ENCODE assay signal across 11 cellular contexts in the genomic region with DNA sequence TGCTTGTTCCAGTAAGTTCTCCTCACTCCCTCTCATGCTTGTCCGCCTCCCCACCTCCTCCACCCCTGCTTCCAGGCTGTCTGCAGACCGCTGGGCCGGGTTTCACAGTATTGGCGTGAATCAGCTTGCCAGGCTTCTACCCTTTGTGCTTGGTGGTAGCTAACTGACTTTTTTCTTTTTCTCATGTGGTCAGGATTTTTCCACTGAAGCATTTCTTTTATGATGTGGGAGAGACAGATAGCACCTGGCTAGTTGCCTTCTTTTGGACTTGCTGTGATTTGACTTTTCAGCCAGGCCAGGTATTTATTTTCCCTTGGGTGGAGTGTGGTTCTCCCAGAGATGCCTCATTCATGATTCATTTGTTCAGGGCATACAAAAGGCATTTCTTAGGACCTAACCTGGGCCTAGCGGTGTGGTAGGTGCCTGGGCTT.
DNase-seq lines count a peak whose midpoint lies in the region; ATAC-seq, FAIRE-seq and TF ChIP-seq lines count a peak whose summit lies in the region.
"Had no signal": no experiment of that assay in that cellular context is flagged by ENCODE, and none has a peak within 500 bp of the region (broad histone marks: within the 10 kb centered on the region; RNA-seq: fewer than 3 reads in every experiment).

No MANE protein-coding gene starts in this region.

- dilution Hi-C loops in keratinocyte (cut with MboI; ENCODE audit: extremely low pct_ligation_motif_present, low sequenced_read_pairs), result no loop called here

- H3K9me3 Mint-ChIP-seq in activated T-helper 17 cell treated with anti-CD3 and anti-CD28 coated beads, Interleukin-2, amount 50 U/mL, for 72 hours, result no peaks in the 10 kb centered on the region

- peaks cover 50% of the 10 kb centered on the region for H3K36me3 Mint-ChIP-seq in activated T-helper 17 cell treated with anti-CD3 and anti-CD28 coated beads, Interleukin-2, amount 50 U/mL, for 72 hours (ENCODE audit: low read depth)

- H2AFZ ChIP-seq in keratinocyte (ENCODE audit: control insufficient read depth, low read length), result no peak overlapping the region

- H3K4me3 ChIP-seq in keratinocyte (ENCODE audit: control insufficient read depth in 2 of 3, extremely low read depth in 1 of 3, insufficient read depth in 2 of 3, low read depth in 1 of 3, low read length in 3 of 3), result no peak overlapping the region

- H3K79me2 ChIP-seq in keratinocyte (ENCODE audit: control insufficient read depth, insufficient read depth, low read length), result no peaks in the 10 kb centered on the region

- no peaks in the 10 kb centered on the region for H4K20me1 ChIP-seq in keratinocyte (ENCODE audit: control insufficient read depth, extremely low read depth, insufficient read depth, low read length)

- H3K9me1 ChIP-seq in keratinocyte (ENCODE audit: control insufficient read depth, extremely low read depth, insufficient read depth, low read length), result no peaks in the 10 kb centered on the region

- no peaks in the 10 kb centered on the region for H3K9me3 ChIP-seq in keratinocyte (ENCODE audit: control insufficient read depth, low read depth, low read length)

- H3K27me3 Mint-ChIP-seq in activated T-helper 17 cell treated with anti-CD3 and anti-CD28 coated beads, Interleukin-2, amount 50 U/mL, for 72 hours, result no peaks in the 10 kb centered on the region

- H3K4me1 Mint-ChIP-seq in activated T-helper 17 cell treated with anti-CD3 and anti-CD28 coated beads, Interleukin-2, amount 50 U/mL, for 72 hours, result peaks cover 41% of the 10 kb centered on the region

- peak; percentile 51 for ATAC-seq in activated T-helper 17 cell treated with anti-CD3 and anti-CD28 coated beads, Interleukin-2, amount 50 U/mL, for 72 hours (replicated peaks)
- ATAC-seq in GM19328 (IDR thresholded peaks at IDR 0.05; ENCODE audit: unreplicated experiment), result no peak

- DNase-seq in HT-29 (ENCODE audit: low spot score) (peak; percentile 9), keratinocyte (ENCODE audit: low read depth, low spot score) (no peak), SK-N-DZ (ENCODE audit: low spot score) (no peak), T-helper 2 cell (no peak)
- peak; percentile 25 for DNase-seq in stimulated activated CD8-positive, alpha-beta memory T cell treated with anti-CD3 and anti-CD28 coated beads, Interleukin-4, amount 100 ng/mL, for 48 hours
- DNase-seq: activated CD4-positive, alpha-beta T cell treated with anti-CD3 and anti-CD28 coated beads, Interleukin-2, amount 50 U/mL, for 1 hour; brain microvascular endothelial cell; foreskin fibroblast; NCI-H1930 had no signal

- H3K4me2 ChIP-seq in keratinocyte (ENCODE audit: control insufficient read depth, extremely low read depth, insufficient read depth, low read depth, low read length), result peak overlapping the region; percentile 40

- FAIRE-seq in keratinocyte (lab: Jason Lieb, UNC), result peak; percentile 53

- no peaks in the 10 kb centered on the region for H3K36me3 ChIP-seq in keratinocyte (ENCODE audit: control insufficient read depth in 2 of 2, extremely low read depth in 1 of 2, insufficient read depth in 2 of 2, low read length in 2 of 2)
- H3K36me3 ChIP-seq: brain microvascular endothelial cell had no signal

- H3K27ac ChIP-seq in keratinocyte (ENCODE audit: control insufficient read depth, insufficient read depth, low read length), result peak overlapping the region; percentile 22
- H3K27ac ChIP-seq: brain microvascular endothelial cell had no signal

- TF ChIP-seq CTCF in keratinocyte (optimal IDR thresholded peaks at IDR 0.05 in 1 of 3, IDR thresholded peaks at IDR 0.05 in 1 of 3, conservative IDR thresholded peaks at IDR 0.05 in 1 of 3; ENCODE audit: extremely low read depth in 1 of 3, insufficient read depth in 2 of 3, low read length in 3 of 3), result no peak

- H3K27me3 ChIP-seq in keratinocyte (ENCODE audit: control insufficient read depth, extremely low read depth, insufficient read depth, low read length), result no peaks in the 10 kb centered on the region
- H3K27me3 ChIP-seq: brain microvascular endothelial cell had no signal

- H3K9ac ChIP-seq in keratinocyte (ENCODE audit: control insufficient read depth, extremely low read depth, insufficient read depth, low read length), result peak overlapping the region; percentile 13

- no peak overlapping the region for H3K4me3 Mint-ChIP-seq in activated T-helper 17 cell treated with anti-CD3 and anti-CD28 coated beads, Interleukin-2, amount 50 U/mL, for 72 hours

- H3K27ac Mint-ChIP-seq in activated T-helper 17 cell treated with anti-CD3 and anti-CD28 coated beads, Interleukin-2, amount 50 U/mL, for 72 hours, result peak overlapping the region; percentile 39

- peaks cover 13% of the 10 kb centered on the region for H3K4me1 ChIP-seq in keratinocyte (ENCODE audit: control insufficient read depth, extremely low read depth, insufficient read depth, low read length)

Comparison
In these comparisons a context has a peak if more than half of its experiments do, and no peak if none do; other contexts are left out.
1. DNase-seq: peak in HT-29 (single experiment) and stimulated activated CD8-positive, alpha-beta memory T cell treated with anti-CD3 and anti-CD28 coated beads, Interleukin-4, amount 100 ng/mL, for 48 hours (single experiment); none in keratinocyte (single experiment), SK-N-DZ (single experiment) and T-helper 2 cell (0 of 5).